27 cellular contexts compared by ENCODE assay signal in the genomic region with DNA sequence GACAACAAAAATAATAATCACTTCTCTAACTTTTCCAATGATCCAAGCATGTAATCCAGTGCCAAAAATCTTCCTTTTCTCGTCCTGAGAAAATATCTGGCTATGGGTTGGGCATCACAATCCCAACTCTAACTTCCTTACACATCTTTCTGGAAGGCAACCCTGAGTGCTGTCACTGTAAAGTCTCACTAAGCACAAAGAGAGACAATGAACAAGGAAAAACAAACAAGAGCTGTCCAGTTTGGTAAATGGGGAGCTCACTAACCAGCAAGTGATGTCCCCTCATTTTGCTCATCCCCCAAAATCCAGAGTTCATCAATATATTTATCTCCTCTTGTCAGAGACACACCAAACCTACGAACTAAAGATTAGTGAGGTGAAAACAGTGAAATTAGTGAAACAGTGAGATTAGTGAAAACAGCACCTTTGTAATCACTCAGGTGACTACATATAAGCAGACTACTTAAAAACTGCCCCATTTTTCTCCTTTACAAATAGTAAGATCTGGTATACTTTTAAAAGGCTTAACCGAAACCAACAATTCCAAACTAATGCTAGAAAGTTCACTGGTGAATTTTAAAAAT. TPM values are rescaled to one million over a fixed set of nuclear protein-coding genes. Genes with fewer than 3 reads are reported as not detected.
DNase-seq lines count a peak whose midpoint lies in the region; ATAC-seq, FAIRE-seq and TF ChIP-seq lines count a peak whose summit lies in the region.
"Had no signal": no experiment of that assay in that cellular context is flagged by ENCODE, and none has a peak within 500 bp of the region (broad histone marks: within the 10 kb centered on the region; RNA-seq: fewer than 3 reads in every experiment).

No MANE protein-coding gene starts in this region.

- no peak for FAIRE-seq in K562 (lab: Jason Lieb, UNC)
- FAIRE-seq: A549, islet of Langerhans had no signal

- DNase-seq in stimulated activated naive CD8-positive, alpha-beta T cell treated with anti-CD3 and anti-CD28 coated beads, Interleukin-15, amount 100 ng/mL, for 72 hours = no peak
- DNase-seq in K562 (ENCODE audit: extremely low read depth in 1 of 4, low spot score in 3 of 4) (no peak), GM03348 (ENCODE audit: low spot score) (no peak), esophagus muscularis mucosa (ENCODE audit: extremely low spot score) (no peak), NCI-H526 treated with DMSO at 0.1 percent for 48 hours (lab: John Stamatoyannopoulos, UW) (no peak), NOMO-1 treated with dmso at 0.1 percent for 144 hours (lab: John Stamatoyannopoulos, UW; ENCODE audit: unreplicated experiment) (no peak)
- DNase-seq: activated CD4-positive, alpha-beta T cell treated with anti-CD3 and anti-CD28 coated beads for 36 hours; activated naive CD4-positive, alpha-beta T cell; CD8-positive, alpha-beta T cell; cortex of kidney; NCI-H1105 treated with DMSO at 0.1 percent for 48 hours; NCI-H748 treated with DMSO at 0.1 percent for 48 hours; stimulated activated CD4-positive, alpha-beta T cell treated with anti-CD3 and anti-CD28 coated beads, Interleukin-15, amount 100 ng/mL, for 24 hours; stimulated activated naive CD4-positive, alpha-beta T cell; T1000; upper lobe of right lung had no signal

- WGBS in K562 (ENCODE audit: insufficient coverage, low coverage, missing lambda C conversion rate) = 8% methylated on average over 3 of the region's 3 CpGs
- WGBS in esophagus muscularis mucosa = 57% methylated on average over 3 of the region's 3 CpGs

- in situ Hi-C loops in K562 (cut with MboI) = no loop called here

- H3K9me1 ChIP-seq in K562 (ENCODE audit: control insufficient read depth, insufficient read depth, low read length) = peaks cover 4% of the 10 kb centered on the region

- H3K9ac ChIP-seq in K562 (ENCODE audit: insufficient read depth in 1 of 2, low read depth in 2 of 2, low read length in 2 of 2) = peak overlapping the region in 1 of 2 experiments; percentile 92; a peak in 2 of 4 replicates
- H3K9ac ChIP-seq: KMS-11 had no signal

- POLR2A ChIA-PET in K562 (lab: Yijun Ruan, JAX) = interaction anchor here (0.6 to 1.6 kb wide), 4 partner anchors 14 to 291 kb away, joined by 3 to 4 read pairs (median 3); partner anchors contain the start of gene BCAS3

- no peak for ATAC-seq in stimulated activated naive CD8-positive, alpha-beta T cell treated with anti-CD3 and anti-CD28 coated beads, Interleukin-15, amount 100 ng/mL, for 72 hours
- ATAC-seq in K562 = no peak
- ATAC-seq: A549; activated CD4-positive, alpha-beta T cell treated with anti-CD3 and anti-CD28 coated beads for 36 hours; CD8-positive, alpha-beta T cell; natural killer cell treated with Interleukin-12 subunit alpha and Interleukin-12 subunit beta and Interleukin-15 and Interleukin-18, amount 100 ng/mL, for 72 hours had no signal

- TF ChIP-seq EP300 in K562 (IDR thresholded peaks at IDR 0.05; ENCODE audit: low read length) = no peak
- TF ChIP-seq EP300 in esophagus muscularis mucosa (IDR thresholded peaks at IDR 0.05) = no peak

- H2AFZ ChIP-seq in K562 (ENCODE audit: low read depth, low read length) = no peak overlapping the region

- H3K27ac Mint-ChIP-seq in stimulated activated naive CD8-positive, alpha-beta T cell treated with anti-CD3 and anti-CD28 coated beads, Interleukin-15, Interleukin-2, amounts not matched to agents 100 ng/mL and 50 ng/mL, for 24 hours = peak overlapping the region; percentile 19
- no peak overlapping the region for H3K27ac Mint-ChIP-seq in stimulated activated naive CD8-positive, alpha-beta T cell treated with anti-CD3 and anti-CD28 coated beads, Interleukin-15, amount 100 ng/mL, for 72 hours
- H3K27ac Mint-ChIP-seq: activated CD4-positive, alpha-beta T cell treated with anti-CD3 and anti-CD28 coated beads for 36 hours; CD8-positive, alpha-beta T cell had no signal

- H3K27me3 ChIP-seq in K562 (ENCODE audit: control insufficient read depth in 2 of 2, insufficient read depth in 2 of 2, low read length in 2 of 2) (no peaks in the 10 kb centered on the region), layer of hippocampus (ENCODE audit: control insufficient read depth, insufficient read depth, low read length) (no peaks in the 10 kb centered on the region), esophagus muscularis mucosa (no peaks in the 10 kb centered on the region)
- H3K27me3 ChIP-seq: ascending aorta, upper lobe of right lung had no signal

- TF ChIP-seq CTCF in K562 (IDR thresholded peaks at IDR 0.05 in 2 of 3, conservative IDR thresholded peaks at IDR 0.05 in 1 of 3; ENCODE audit: insufficient read depth in 2 of 3, low read depth in 1 of 3, low read length in 3 of 3) (no peak), esophagus muscularis mucosa (IDR thresholded peaks at IDR 0.05) (no peak)

- H3K27me3 Mint-ChIP-seq in stimulated activated naive CD8-positive, alpha-beta T cell treated with anti-CD3 and anti-CD28 coated beads, Interleukin-15, Interleukin-2, amounts not matched to agents 100 ng/mL and 50 ng/mL, for 24 hours = no peaks in the 10 kb centered on the region
- H3K27me3 Mint-ChIP-seq in stimulated activated naive CD8-positive, alpha-beta T cell treated with anti-CD3 and anti-CD28 coated beads, Interleukin-15, amount 100 ng/mL, for 72 hours = no peaks in the 10 kb centered on the region
- H3K27me3 Mint-ChIP-seq: activated CD4-positive, alpha-beta T cell treated with anti-CD3 and anti-CD28 coated beads for 36 hours; natural killer cell treated with Interleukin-12 subunit alpha and Interleukin-12 subunit beta and Interleukin-15 and Interleukin-18, amount 100 ng/mL, for 72 hours had no signal

- no TSS peak for BruUV-seq in K562 (replicated peaks; lab: Mats Ljungman, UMichigan)

- H3K4me2 ChIP-seq in K562 (ENCODE audit: insufficient read depth, low read length) = peak overlapping the region; percentile 100
- H3K4me2 ChIP-seq: A549, KMS-11 had no signal

- H3K27ac ChIP-seq in K562 (ENCODE audit: extremely low read depth, low read depth, low read length) = peak overlapping the region; percentile 94
- H3K27ac ChIP-seq in layer of hippocampus (ENCODE audit: low read depth, low read length) = peak overlapping the region; percentile 53
- peak overlapping the region in 1 of 4 donors; percentile 1 for H3K27ac ChIP-seq in esophagus muscularis mucosa (replicated peaks in 1 of 4)
- H3K27ac ChIP-seq: A549, ascending aorta, KMS-11, upper lobe of right lung had no signal

- peaks cover 5% of the 10 kb centered on the region for H3K36me3 Mint-ChIP-seq in stimulated activated naive CD8-positive, alpha-beta T cell treated with anti-CD3 and anti-CD28 coated beads, Interleukin-15, Interleukin-2, amounts not matched to agents 100 ng/mL and 50 ng/mL, for 24 hours (ENCODE audit: low read depth)

- H3K4me1 Mint-ChIP-seq in stimulated activated naive CD8-positive, alpha-beta T cell treated with anti-CD3 and anti-CD28 coated beads, Interleukin-15, Interleukin-2, amounts not matched to agents 100 ng/mL and 50 ng/mL, for 24 hours (ENCODE audit: low read depth) = peaks cover 58% of the 10 kb centered on the region
- H3K4me1 Mint-ChIP-seq in stimulated activated naive CD8-positive, alpha-beta T cell treated with anti-CD3 and anti-CD28 coated beads, Interleukin-15, amount 100 ng/mL, for 72 hours = peaks cover 72% of the 10 kb centered on the region

- H4K20me1 ChIP-seq in K562 (replicated peaks; ENCODE audit: control insufficient read depth, insufficient read depth, low read length) = 0 out of 2 replicates have a peak, but pooled peaks cover 10% of the 10 kb centered on the region

- intact Hi-C loops in K562 (cut with micrococcal nuclease) (no loop called here), esophagus muscularis mucosa (cut with DNase I) (no loop called here)

- TF ChIP-seq POLR2A in K562 (conservative IDR thresholded peaks at IDR 0.05) (no peak), esophagus muscularis mucosa (IDR thresholded peaks at IDR 0.05; ENCODE audit: low read depth) (no peak)

- CTCF ChIA-PET in K562 (lab: Yijun Ruan, JAX; ENCODE audit: low intra/inter-chr PET ratio) = no interaction called here

- H3K4me1 ChIP-seq in K562 (replicated peaks in 1 of 2; ENCODE audit: control insufficient read depth in 2 of 2, insufficient read depth in 2 of 2, low read length in 2 of 2) (peaks cover 14 to 40% of the 10 kb centered on the region in 2 experiments), esophagus muscularis mucosa (peaks cover 37 to 86% (median 83%) of the 10 kb centered on the region in 4 donors)

- H3K36me3 ChIP-seq in K562 (ENCODE audit: control insufficient read depth, insufficient read depth, low read length) (peaks cover 15% of the 10 kb centered on the region; the same call in 2 of the 3 replicates), esophagus muscularis mucosa (no peaks in the 10 kb centered on the region)
- H3K36me3 ChIP-seq: ascending aorta, upper lobe of right lung had no signal

- H3K4me3 Mint-ChIP-seq in stimulated activated naive CD8-positive, alpha-beta T cell treated with anti-CD3 and anti-CD28 coated beads, Interleukin-15, Interleukin-2, amounts not matched to agents 100 ng/mL and 50 ng/mL, for 24 hours = no peak overlapping the region
- no peak overlapping the region for H3K4me3 Mint-ChIP-seq in stimulated activated naive CD8-positive, alpha-beta T cell treated with anti-CD3 and anti-CD28 coated beads, Interleukin-15, amount 100 ng/mL, for 72 hours
- H3K4me3 Mint-ChIP-seq: activated CD4-positive, alpha-beta T cell treated with anti-CD3 and anti-CD28 coated beads for 36 hours; CD8-positive, alpha-beta T cell; natural killer cell treated with Interleukin-12 subunit alpha and Interleukin-12 subunit beta and Interleukin-15 and Interleukin-18, amount 100 ng/mL, for 72 hours had no signal

- H3K4me3 ChIP-seq in K562 = peak overlapping the region; percentile 1; the same call in 1 of the 2 replicates
- H3K4me3 ChIP-seq in esophagus muscularis mucosa = no peak overlapping the region
- H3K4me3 ChIP-seq: A549, ascending aorta, upper lobe of right lung had no signal

- H3K9me3 ChIP-seq in K562 (replicated peaks; ENCODE audit: control insufficient read depth, insufficient read depth, low read depth, low read length) (no peaks in the 10 kb centered on the region), esophagus muscularis mucosa (no peaks in the 10 kb centered on the region)
- H3K9me3 ChIP-seq: A549, ascending aorta, upper lobe of right lung had no signal

- H3K9me3 Mint-ChIP-seq in stimulated activated naive CD8-positive, alpha-beta T cell treated with anti-CD3 and anti-CD28 coated beads, Interleukin-15, Interleukin-2, amounts not matched to agents 100 ng/mL and 50 ng/mL, for 24 hours = no peaks in the 10 kb centered on the region
- no peaks in the 10 kb centered on the region for H3K9me3 Mint-ChIP-seq in stimulated activated naive CD8-positive, alpha-beta T cell treated with anti-CD3 and anti-CD28 coated beads, Interleukin-15, amount 100 ng/mL, for 72 hours
- H3K9me3 Mint-ChIP-seq: CD8-positive, alpha-beta T cell; natural killer cell treated with Interleukin-12 subunit alpha and Interleukin-12 subunit beta and Interleukin-15 and Interleukin-18, amount 100 ng/mL, for 72 hours had no signal

- H3K79me2 ChIP-seq in K562 (ENCODE audit: control insufficient read depth, insufficient read depth, low read length) = peaks cover 100% of the 10 kb centered on the region

- no peak for TF ChIP-seq RAD21 in K562 (CRISPR knock-in tag; conservative IDR thresholded peaks at IDR 0.05 in 1 of 2, IDR thresholded peaks at IDR 0.05 in 1 of 2)

RNA-seq across cellular contexts. Expression of gene USP32, which starts 5.4 kb away (rescaled TPM):
- total RNA-seq in K562 (2011; cell fraction: chromatin; rRNA removed; ENCODE audit: low replicate concordance) = 97.3 and 280 TPM in 2 replicates
- total RNA-seq in K562 (2011; cell fraction: nucleolus; rRNA removed) = 42.9 and 54.7 TPM in 2 replicates
- 86.6 and 92.1 TPM in 2 replicates for total RNA-seq in K562 (2011; cell fraction: nucleoplasm; rRNA removed)
- 33.6 and 36.0 TPM in 2 replicates for total RNA-seq in K562 (2014; rRNA removed)
- total RNA-seq in K562 (2014; rRNA removed; fragmentation: Illumina TruSeq; extraction: Trizol) = 52.3 and 58.6 TPM in 2 replicates
- total RNA-seq in K562 (2015; rRNA removed; fragmentation: Illumina TruSeq; extraction: Trizol) = 56.3 and 60.6 TPM in 2 replicates
- 52.4 and 57.1 TPM in 2 replicates for total RNA-seq in K562 (2021)
- polyA plus RNA-seq in K562 (2011; rRNA removed) = 48.8 and 69.3 TPM in 2 replicates
- 20.4 and 25.9 TPM in 2 replicates for polyA plus RNA-seq in K562 (2011; cell fraction: cytosol; rRNA removed)
- polyA plus RNA-seq in K562 (2011; cell fraction: nucleus; rRNA removed) = 43.0 and 49.3 TPM in 2 replicates
- 32.0 and 43.0 TPM in 2 replicates for polyA plus RNA-seq in K562 (2012)
- polyA plus RNA-seq in K562 (2014; fragmentation: Illumina TruSeq; extraction: Trizol) = 41.1 and 47.1 TPM in 2 replicates
- 10 to 100 TPM; 18.0 to 19.7 TPM for polyA plus RNA-seq in K562 (2014; fragmentation: Nextera tagmentation; extraction: Ambion mirVana)
- polyA plus RNA-seq in K562 (2014; rRNA removed) = 31.6 and 35.6 TPM in 2 replicates
- polyA minus RNA-seq in K562 (2011; rRNA and poly(A)+ RNA removed) = 98.5 and 105 TPM in 2 replicates
- polyA minus RNA-seq in K562 (2011; cell fraction: cytosol; rRNA and poly(A)+ RNA removed) = 41.5 and 42.5 TPM in 2 replicates
- 26.4 and 48.5 TPM in 2 replicates for polyA minus RNA-seq in K562 (2011; cell fraction: nucleus; rRNA and poly(A)+ RNA removed)
- total RNA-seq in esophagus muscularis mucosa = 10 to 100 TPM; 42.3 to 65.8 (median 47.9) TPM

RNA-seq across cellular contexts. Expression of gene CHCT1, which starts 35.7 kb away (rescaled TPM):
- not detected in 2 replicates for total RNA-seq in K562 (2011; cell fraction: chromatin; rRNA removed; ENCODE audit: low replicate concordance)
- not detected in 2 replicates for total RNA-seq in K562 (2011; cell fraction: nucleolus; rRNA removed)
- total RNA-seq in K562 (2011; cell fraction: nucleoplasm; rRNA removed) = not detected in 2 replicates
- total RNA-seq in K562 (2014; rRNA removed) (not detected in 2 replicates), K562 (2014; rRNA removed; fragmentation: Illumina TruSeq; extraction: Trizol) (not detected in 2 replicates), K562 (2015; rRNA removed; fragmentation: Illumina TruSeq; extraction: Trizol) (not detected in 2 replicates), K562 (2021) (not detected in 2 replicates), esophagus muscularis mucosa (not detected)
- polyA plus RNA-seq in K562 (2011; rRNA removed) (not detected in 2 replicates), K562 (2014; fragmentation: Illumina TruSeq; extraction: Trizol) (not detected in 2 replicates), K562 (2014; fragmentation: Nextera tagmentation; extraction: Ambion mirVana) (not detected), K562 (2014; rRNA removed) (not detected in 2 replicates)
- polyA plus RNA-seq in K562 (2011; cell fraction: cytosol; rRNA removed) = 0.07 TPM in 1 of 2 replicates, not detected in the other
- polyA plus RNA-seq in K562 (2011; cell fraction: nucleus; rRNA removed) = not detected in 2 replicates
- not detected in 2 replicates for polyA plus RNA-seq in K562 (2012)
- polyA minus RNA-seq in K562 (2011; rRNA and poly(A)+ RNA removed) = not detected in 2 replicates
- polyA minus RNA-seq in K562 (2011; cell fraction: cytosol; rRNA and poly(A)+ RNA removed) = not detected in 2 replicates
- not detected in 2 replicates for polyA minus RNA-seq in K562 (2011; cell fraction: nucleus; rRNA and poly(A)+ RNA removed)
- total RNA-seq: ascending aorta; CD8-positive, alpha-beta T cell; Daoy; lung microvascular endothelial cell; natural killer cell treated with Interleukin-12 subunit alpha and Interleukin-12 subunit beta and Interleukin-15 and Interleukin-18, amount 100 ng/mL, for 72 hours; renal cortical epithelial cell; SK-MEL-5; upper lobe of right lung had no signal
